In the genomic region with DNA sequence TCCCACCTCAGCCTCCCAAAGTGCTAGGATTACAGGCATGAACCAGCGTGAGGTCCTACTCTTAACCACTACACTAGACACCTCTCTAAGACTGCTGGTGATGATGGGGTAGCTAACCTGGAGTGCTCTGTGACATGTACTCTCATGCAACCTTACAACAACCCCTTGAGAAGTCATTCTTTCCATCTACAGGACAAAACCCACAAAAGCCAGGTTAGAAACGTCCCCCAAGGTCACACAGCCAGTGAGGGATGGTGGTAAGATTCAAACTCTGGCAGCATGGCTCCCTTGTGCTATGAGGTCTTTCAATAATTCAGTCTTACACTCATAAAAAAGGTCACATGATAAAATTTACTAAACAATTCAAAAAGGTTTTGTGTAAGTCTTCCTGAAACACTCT, we compare ENCODE assay signal across 9 cellular contexts.
DNase-seq lines count a peak whose midpoint lies in the region; ATAC-seq and TF ChIP-seq lines count a peak whose summit lies in the region.
"Had no signal": no experiment of that assay in that cellular context is flagged by ENCODE, and none has a peak within 500 bp of the region (broad histone marks: within the 10 kb centered on the region; RNA-seq: fewer than 3 reads in every experiment).

No MANE protein-coding gene starts in this region.

- H3K27ac ChIP-seq in gastroesophageal sphincter: peak overlapping the region; percentile 91 to 98 (median 94)

- peaks cover 4% of the 10 kb centered on the region; the same call in 1 of the 2 replicates for H3K27me3 Mint-ChIP-seq in HFFc6 (ENCODE audit: insufficient read depth)
- H3K27me3 Mint-ChIP-seq in activated CD4-positive, alpha-beta memory T cell treated with anti-CD3 and anti-CD28 coated beads for 36 hours: no peaks in the 10 kb centered on the region

- no peak for TF ChIP-seq CTCF in HFFc6 (IDR thresholded peaks at IDR 0.05)
- no peak for TF ChIP-seq CTCF in gastroesophageal sphincter (IDR thresholded peaks at IDR 0.05)

- H3K4me3 ChIP-seq in gastroesophageal sphincter: no peak overlapping the region

- DNase-seq in HFFc6: no peak
- peak; percentile 40 for DNase-seq in activated CD4-positive, alpha-beta memory T cell treated with anti-CD3 and anti-CD28 coated beads for 36 hours
- no peak for DNase-seq in stimulated activated effector memory CD8-positive, alpha-beta T cell treated with anti-CD3 and anti-CD28 coated beads, Interleukin-12 subunit alpha, Interleukin-12 subunit beta, amount 100 ng/mL, for 72 hours (ENCODE audit: low spot score in 2 of 2)
- no peak for DNase-seq in RPMI8226
- DNase-seq: NCI-H526 had no signal

- H3K4me1 Mint-ChIP-seq in HFFc6 (ENCODE audit: low read depth): peaks cover 52% of the 10 kb centered on the region
- H3K4me1 Mint-ChIP-seq in activated CD4-positive, alpha-beta memory T cell treated with anti-CD3 and anti-CD28 coated beads for 36 hours (ENCODE audit: low read depth): peaks cover 22% of the 10 kb centered on the region
- peaks cover 20% of the 10 kb centered on the region for H3K4me1 Mint-ChIP-seq in stimulated activated effector memory CD8-positive, alpha-beta T cell treated with anti-CD3 and anti-CD28 coated beads, Interleukin-12 subunit alpha, Interleukin-12 subunit beta, amount 100 ng/mL, for 72 hours

- 50 to 55% methylated on average over 2 of the region's 2 CpGs for WGBS in gastroesophageal sphincter (ENCODE audit: low coverage in 1 of 2), 2 donors

- peaks cover 0 to 39% (median 3%) of the 10 kb centered on the region in 3 donors for H3K4me1 ChIP-seq in gastroesophageal sphincter

- no peak for ATAC-seq in gastroesophageal sphincter
- no peak for ATAC-seq in stimulated activated effector memory CD8-positive, alpha-beta T cell treated with anti-CD3 and anti-CD28 coated beads, Interleukin-12 subunit alpha, Interleukin-12 subunit beta, amount 100 ng/mL, for 72 hours
- ATAC-seq in GM21737 (IDR thresholded peaks at IDR 0.05; ENCODE audit: unreplicated experiment): no peak
- no peak for ATAC-seq in HG02642 (IDR thresholded peaks at IDR 0.05; ENCODE audit: poor library complexity, unreplicated experiment)
- ATAC-seq in GM18861 (IDR thresholded peaks at IDR 0.05; ENCODE audit: unreplicated experiment): no peak

- no peaks in the 10 kb centered on the region for H3K36me3 Mint-ChIP-seq in HFFc6 (ENCODE audit: low read depth)
- no peaks in the 10 kb centered on the region for H3K36me3 Mint-ChIP-seq in activated CD4-positive, alpha-beta memory T cell treated with anti-CD3 and anti-CD28 coated beads for 36 hours
- peaks cover 14% of the 10 kb centered on the region for H3K36me3 Mint-ChIP-seq in stimulated activated effector memory CD8-positive, alpha-beta T cell treated with anti-CD3 and anti-CD28 coated beads, Interleukin-12 subunit alpha, Interleukin-12 subunit beta, amount 100 ng/mL, for 72 hours

- TF ChIP-seq POLR2A in gastroesophageal sphincter (IDR thresholded peaks at IDR 0.05): no peak

- no peaks in the 10 kb centered on the region for H3K9me3 Mint-ChIP-seq in HFFc6
- no peaks in the 10 kb centered on the region for H3K9me3 Mint-ChIP-seq in activated CD4-positive, alpha-beta memory T cell treated with anti-CD3 and anti-CD28 coated beads for 36 hours
- no peaks in the 10 kb centered on the region for H3K9me3 Mint-ChIP-seq in stimulated activated effector memory CD8-positive, alpha-beta T cell treated with anti-CD3 and anti-CD28 coated beads, Interleukin-12 subunit alpha, Interleukin-12 subunit beta, amount 100 ng/mL, for 72 hours

- CTCF ChIA-PET in activated CD4-positive, alpha-beta memory T cell treated with anti-CD3 and anti-CD28 coated beads for 36 hours (lab: Charles Lee): interaction anchor here (1.1 to 2.7 kb wide), 9 partner anchors 18 to 116 kb away, joined by 3 to 12 read pairs (median 4); a partner anchor contains a TSS

- POLR2A ChIA-PET in activated CD4-positive, alpha-beta memory T cell treated with anti-CD3 and anti-CD28 coated beads for 36 hours (lab: Charles Lee): interaction anchor here (0.5 to 4.7 kb wide), 5 partner anchors 14 to 781 kb away, joined by 3 to 42 read pairs (median 3); a partner anchor contains a TSS

- H3K27ac Mint-ChIP-seq in HFFc6: peak overlapping the region; percentile 73
- peak overlapping the region; percentile 72 for H3K27ac Mint-ChIP-seq in activated CD4-positive, alpha-beta memory T cell treated with anti-CD3 and anti-CD28 coated beads for 36 hours
- H3K27ac Mint-ChIP-seq in stimulated activated effector memory CD8-positive, alpha-beta T cell treated with anti-CD3 and anti-CD28 coated beads, Interleukin-12 subunit alpha, Interleukin-12 subunit beta, amount 100 ng/mL, for 72 hours: peak overlapping the region; percentile 63

- no peak for TF ChIP-seq EP300 in gastroesophageal sphincter (IDR thresholded peaks at IDR 0.05)

- intact Hi-C loops in activated CD4-positive, alpha-beta memory T cell treated with anti-CD3 and anti-CD28 coated beads for 36 hours (cut with micrococcal nuclease): loop anchor here (1.0 kb wide), 1 partner anchor 10 kb away; no protein-coding TSS in a partner anchor

- no peaks in the 10 kb centered on the region for H3K36me3 ChIP-seq in gastroesophageal sphincter

- H3K27me3 ChIP-seq in gastroesophageal sphincter: no peaks in the 10 kb centered on the region

- H3K4me3 Mint-ChIP-seq in HFFc6: peak overlapping the region; percentile 99
- H3K4me3 Mint-ChIP-seq in activated CD4-positive, alpha-beta memory T cell treated with anti-CD3 and anti-CD28 coated beads for 36 hours: peak overlapping the region; percentile 18
- peak overlapping the region; percentile 95 for H3K4me3 Mint-ChIP-seq in stimulated activated effector memory CD8-positive, alpha-beta T cell treated with anti-CD3 and anti-CD28 coated beads, Interleukin-12 subunit alpha, Interleukin-12 subunit beta, amount 100 ng/mL, for 72 hours

- H3K9me3 ChIP-seq in gastroesophageal sphincter: no peaks in the 10 kb centered on the region

Comparison
In these comparisons a context has a peak if more than half of its experiments do, and no peak if none do; other contexts are left out.
1. H3K4me3 Mint-ChIP-seq: peak in every context shown above with its lines; median percentile 99 in HFFc6; 95 in stimulated activated effector memory CD8-positive, alpha-beta T cell treated with anti-CD3 and anti-CD28 coated beads, Interleukin-12 subunit alpha, Interleukin-12 subunit beta, amount 100 ng/mL, for 72 hours; 18 in activated CD4-positive, alpha-beta memory T cell treated with anti-CD3 and anti-CD28 coated beads for 36 hours.